In the genomic region with DNA sequence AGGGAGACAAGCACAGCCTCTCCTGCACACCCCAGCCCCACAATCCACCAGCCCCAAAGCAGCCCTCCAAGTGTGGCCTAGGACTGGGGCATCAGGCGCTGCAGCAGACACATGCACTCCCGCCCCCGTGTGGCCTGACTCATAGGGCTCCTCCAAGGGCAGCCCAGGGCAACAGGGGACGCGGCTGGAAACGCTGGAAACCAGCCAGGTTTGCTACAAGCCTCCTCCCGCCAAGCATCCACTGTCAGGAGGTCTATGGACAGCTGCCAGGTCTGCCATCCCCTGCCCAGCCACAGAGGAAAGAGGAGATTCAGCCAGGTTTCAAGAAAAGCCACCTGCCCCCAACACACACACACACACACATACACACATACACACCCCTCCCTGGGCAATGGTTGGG, we compare ENCODE assay signal across 8 cellular contexts. TPM values are rescaled to one million over a fixed set of nuclear protein-coding genes. Genes with fewer than 3 reads are reported as not detected.
A peak's percentile ranks its signal among the peaks of the same experiment; 100 is the strongest.
DNase-seq lines count a peak whose midpoint lies in the region; ATAC-seq and TF ChIP-seq lines count a peak whose summit lies in the region.

No MANE protein-coding gene starts in this region.

- H3K27me3 ChIP-seq in osteoblast (ENCODE audit: insufficient read depth, low read length) = peaks cover 52% of the 10 kb centered on the region

- DNase-seq in AG08396 (ENCODE audit: low spot score) = peak; percentile 69
- no peak for DNase-seq in GM13977 (ENCODE audit: low spot score)
- DNase-seq in NCI-H510A treated with DMSO at 0.1 percent for 48 hours (lab: John Stamatoyannopoulos, UW) = peak; percentile 67
- peak in 46 of 61 donors; percentile 9 to 78 (median 38) for DNase-seq in caudate nucleus (lab: John Stamatoyannopoulos, UW)
- DNase-seq in osteoblast (ENCODE audit: insufficient read length, low spot score, missing footprints) = peak; percentile 98
- DNase-seq in lower leg skin (ENCODE audit: low spot score in 2 of 2) = no peak
- no peak for DNase-seq in stimulated activated naive CD4-positive, alpha-beta T cell (lab: John Stamatoyannopoulos, UW)

- WGBS in lower leg skin, 2 donors = 17 to 19% methylated on average over 5 to 6 of the region's 7 CpGs

- in situ Hi-C loops in GM13977 (cut with MboI; ENCODE audit: low pct_unique_long_range_greater_than_20kb, low sequenced_read_pairs, unreplicated experiment) = no loop called here

- H4K20me1 ChIP-seq in osteoblast (ENCODE audit: insufficient read depth, low read length) = peaks cover 3% of the 10 kb centered on the region

- H3K4me2 ChIP-seq in osteoblast (ENCODE audit: insufficient read depth, low read length) = no peak overlapping the region

- peak; percentile 30 for TF ChIP-seq CTCF in GM13977 (IDR thresholded peaks at IDR 0.05; ENCODE audit: extremely low read depth, insufficient read depth, missing control alignments)
- no peak for TF ChIP-seq CTCF in osteoblast (IDR thresholded peaks at IDR 0.05; ENCODE audit: extremely low read depth, low read depth, low read length)
- TF ChIP-seq CTCF in lower leg skin (IDR thresholded peaks at IDR 0.05) = no peak

- intact Hi-C loops in lower leg skin (cut with DNase I; ENCODE audit: low total_unique reads) = loop anchor here (10.0 kb wide), 1 partner anchor 85 kb away; no protein-coding TSS in a partner anchor

- no peak overlapping the region for H3K4me3 ChIP-seq in osteoblast (ENCODE audit: insufficient read depth, low read length)
- no peak overlapping the region for H3K4me3 ChIP-seq in lower leg skin (ENCODE audit: low read depth, poor library complexity, severe bottlenecking)

- no peaks in the 10 kb centered on the region for H3K79me2 ChIP-seq in osteoblast (ENCODE audit: insufficient read depth, low read length)

- no peak overlapping the region for H2AFZ ChIP-seq in osteoblast (ENCODE audit: low read length)

- ATAC-seq in HG02981 (IDR thresholded peaks at IDR 0.05; ENCODE audit: unreplicated experiment) = no peak

- H3K4me1 ChIP-seq in osteoblast (ENCODE audit: insufficient read depth, low read length) = peaks cover 6% of the 10 kb centered on the region

- no peak for TF ChIP-seq POLR2A in lower leg skin (IDR thresholded peaks at IDR 0.05)

- no peaks in the 10 kb centered on the region for H3K9me3 ChIP-seq in osteoblast (ENCODE audit: low read depth, low read length)

- H3K27ac ChIP-seq in caudate nucleus (ENCODE audit: low read depth, low read length) (peak overlapping the region; percentile 52), osteoblast (ENCODE audit: low read depth, low read length) (no peak overlapping the region)

- no peaks in the 10 kb centered on the region for H3K36me3 ChIP-seq in osteoblast (ENCODE audit: insufficient read depth, low read length)

RNA-seq across cellular contexts. Expression of gene SRCIN1, which starts 25.8 kb away (rescaled TPM):
- not detected in 2 replicates for total RNA-seq in osteoblast
- 10 to 100 TPM; 12.0 to 20.2 (median 15.6) TPM for total RNA-seq in lower leg skin

Comparison
In these comparisons a context has a peak if more than half of its experiments do, and no peak if none do; other contexts are left out.
1. DNase-seq: peak in AG08396 (single experiment), NCI-H510A treated with DMSO at 0.1 percent for 48 hours (single experiment), caudate nucleus (46 of 61) and osteoblast (single experiment); none in GM13977 (single experiment), lower leg skin (0 of 2) and stimulated activated naive CD4-positive, alpha-beta T cell (0 of 6).
2. RNA of gene SRCIN1, which starts 25.8 kb away (total RNA-seq): 12.0 to 20.2 TPM in lower leg skin; not detected in osteoblast; every median in the first group is over 10 times any median in the second.